22 cellular contexts compared by ENCODE assay signal in genomic region chr4:143390764-143391163, GRCh38. TPM values are rescaled to one million over a fixed set of nuclear protein-coding genes. Genes with fewer than 3 reads are reported as not detected.
A peak's percentile ranks its signal among the peaks of the same experiment; 100 is the strongest.
DNase-seq lines count a peak whose midpoint lies in the region; ATAC-seq, FAIRE-seq and TF ChIP-seq lines count a peak whose summit lies in the region.
"Had no signal": no experiment of that assay in that cellular context is flagged by ENCODE, and none has a peak within 500 bp of the region (broad histone marks: within the 10 kb centered on the region; RNA-seq: fewer than 3 reads in every experiment).

No MANE protein-coding gene starts in this region.

- no TSS peak for BruUV-seq in OCI-LY7 (replicated peaks; lab: Mats Ljungman, UMichigan)

- no CpG with 5 or more reads among the region's 3 CpGs for WGBS in neuronal stem cell (ENCODE audit: extremely low coverage in 2 of 2, insufficient read length in 2 of 2, insufficient replicate concordance in 1 of 2), 2 donors

- intact Hi-C loops in OCI-LY7 (cut with micrococcal nuclease; ENCODE audit: unreplicated experiment), result loop anchor here (1.0 to 5.0 kb wide), 4 partner anchors 9 to 53 kb away; partner anchors contain the start of gene GAB1
- intact Hi-C loops in left ventricle myocardium inferior (cut with micrococcal nuclease), result no loop called here

- no peaks in the 10 kb centered on the region for H3K9me2 ChIP-seq in OCI-LY7 (ENCODE audit: insufficient read depth, low read length)

- no peaks in the 10 kb centered on the region for H3K79me1 ChIP-seq in neuronal stem cell (ENCODE audit: low read depth, low read length)

- H2BK12ac ChIP-seq in neuronal stem cell (ENCODE audit: low read length), result no peak overlapping the region

- no peak for TF ChIP-seq POLR2A in GM12892 (IDR thresholded peaks at IDR 0.05; ENCODE audit: low read depth, low read length)

- no peak overlapping the region for H4K8ac ChIP-seq in neuronal stem cell (ENCODE audit: low read depth, low read length)

- POLR2A ChIA-PET in OCI-LY7 (lab: Charles Lee), result interaction anchor here (0.6 to 11.5 kb wide), 17 partner anchors 12 to 637 kb away, joined by 3 to 364 read pairs (median 7); partner anchors contain the start of gene GAB1

- CTCF ChIA-PET in OCI-LY7 (lab: Charles Lee; ENCODE audit: unreplicated experiment), result interaction anchor here (0.6 to 2.4 kb wide), 2 partner anchors 14 to 52 kb away, joined by 3 to 14 read pairs; no protein-coding TSS in a partner anchor

- peak overlapping the region; percentile 82 for H3K4me2 ChIP-seq in OCI-LY7 (ENCODE audit: low read length)
- no peak overlapping the region for H3K4me2 ChIP-seq in neuronal stem cell (ENCODE audit: insufficient read depth, low read length, poor library complexity, severe bottlenecking)

- DNase-seq in GM12892 (ENCODE audit: insufficient read length) (no peak), OCI-LY7 (ENCODE audit: low spot score) (peak; percentile 84), left ventricle myocardium inferior (no peak), retina (peak; percentile 23), COR-L47 (lab: John Stamatoyannopoulos, UW) (no peak), neuronal stem cell (ENCODE audit: low spot score) (no peak)
- DNase-seq: activated CD4-positive, alpha-beta T cell treated with anti-CD3 and anti-CD28 coated beads, Interleukin-2, amount 10 ng/mL, durations not matched to agents 7 days and 5 days; activated T-cell treated with anti-CD3 and anti-CD28 coated beads, Interleukin-2, amount 50 U/mL, for 24 hours; Caco-2; central memory CD4-positive, alpha-beta T cell; endodermal cell; foreskin fibroblast; KBM-7; NCI-H1417; SHP77; stimulated activated CD4-positive, alpha-beta T cell treated with anti-CD3 and anti-CD28 coated beads, Interleukin-2, amount 100 ng/mL, for 24 hours; stimulated activated CD8-positive, alpha-beta memory T cell treated with anti-CD3 and anti-CD28 coated beads, Interleukin-4, amount 100 ng/mL, for 48 hours had no signal

- no peak overlapping the region for H2BK120ac ChIP-seq in neuronal stem cell (ENCODE audit: low read depth, low read length)

- H3K14ac ChIP-seq in neuronal stem cell (ENCODE audit: low read length), result no peak overlapping the region

- H3K27ac ChIP-seq in OCI-LY7 (ENCODE audit: low read depth, low read length, poor library complexity, severe bottlenecking), result peak overlapping the region; percentile 96
- H3K27ac ChIP-seq in left ventricle myocardium inferior (replicated peaks), result peak overlapping the region; percentile 71
- H3K27ac ChIP-seq in neuronal stem cell (replicated peaks; ENCODE audit: low read length), result no peak overlapping the region
- H3K27ac ChIP-seq: prostate gland had no signal

- no peaks in the 10 kb centered on the region for H3K27me3 ChIP-seq in left ventricle myocardium inferior (ENCODE audit: low read depth)
- H3K27me3 ChIP-seq in neuronal stem cell (ENCODE audit: control insufficient read depth in 3 of 3, insufficient read depth in 3 of 3, low read depth in 1 of 3, low read length in 3 of 3), result no peaks in the 10 kb centered on the region
- H3K27me3 ChIP-seq: tibial nerve had no signal

- H3K9me3 ChIP-seq in OCI-LY7 (ENCODE audit: low read length) (no peaks in the 10 kb centered on the region), left ventricle myocardium inferior (replicated peaks) (no peaks in the 10 kb centered on the region), neuronal stem cell (replicated peaks in 1 of 2; ENCODE audit: control insufficient read depth in 2 of 2, insufficient read depth in 1 of 2, low read depth in 1 of 2, low read length in 2 of 2) (no peaks in the 10 kb centered on the region)
- H3K9me3 ChIP-seq: Caco-2, HAP-1, prostate gland, tibial nerve had no signal

- H3K4me1 ChIP-seq in OCI-LY7 (ENCODE audit: insufficient read depth, low read length, poor library complexity, severe bottlenecking) (peaks cover 79% of the 10 kb centered on the region), left ventricle myocardium inferior (peaks cover 97% of the 10 kb centered on the region), neuronal stem cell (ENCODE audit: control insufficient read depth in 2 of 2, insufficient read depth in 1 of 2, low read depth in 1 of 2, low read length in 2 of 2) (peaks cover 4 to 7% of the 10 kb centered on the region in 2 donors)
- H3K4me1 ChIP-seq: HAP-1, prostate gland had no signal

- H3K4ac ChIP-seq in neuronal stem cell (ENCODE audit: low read length), result no peak overlapping the region

- no peak overlapping the region for H2AK5ac ChIP-seq in neuronal stem cell (ENCODE audit: low read depth, low read length)

- ATAC-seq in HG02642 (IDR thresholded peaks at IDR 0.05; ENCODE audit: poor library complexity, unreplicated experiment), result no peak
- no peak for ATAC-seq in GM19324 (IDR thresholded peaks at IDR 0.05; ENCODE audit: low FRiP score, unreplicated experiment)

- H2AFZ ChIP-seq in OCI-LY7 (ENCODE audit: low read length) (peak overlapping the region; percentile 31; the same call in 1 of the 2 replicates), neuronal stem cell (ENCODE audit: low read length) (no peak overlapping the region)

- H3K36me3 ChIP-seq in OCI-LY7 (ENCODE audit: insufficient read depth, low read length) (peaks cover 14% of the 10 kb centered on the region), left ventricle myocardium inferior (no peaks in the 10 kb centered on the region), neuronal stem cell (replicated peaks in 1 of 2; ENCODE audit: control insufficient read depth in 2 of 2, insufficient read depth in 2 of 2, low read length in 2 of 2) (no peaks in the 10 kb centered on the region)
- H3K36me3 ChIP-seq: HAP-1, prostate gland, tibial nerve had no signal

- no peak overlapping the region for H3K18ac ChIP-seq in neuronal stem cell (ENCODE audit: low read length)

- no peak overlapping the region for H3K9ac ChIP-seq in neuronal stem cell (ENCODE audit: low read depth, low read length, poor library complexity)

- peak; percentile 5 for FAIRE-seq in GM12892 (lab: Jason Lieb, UNC)

- H4K20me1 ChIP-seq in OCI-LY7 (ENCODE audit: insufficient read depth, low read length), result no peaks in the 10 kb centered on the region

- no peak overlapping the region for H2BK15ac ChIP-seq in neuronal stem cell (ENCODE audit: low read length)

- H3K79me2 ChIP-seq in OCI-LY7 (ENCODE audit: insufficient read depth, low read depth, low read length), result peaks cover 98% of the 10 kb centered on the region

- no peak for TF ChIP-seq CTCF in OCI-LY7 (conservative IDR thresholded peaks at IDR 0.05; ENCODE audit: low read length)
- TF ChIP-seq CTCF in left ventricle myocardium inferior (IDR thresholded peaks at IDR 0.05; ENCODE audit: borderline replicate concordance), result no peak

- H3K4me3 ChIP-seq in OCI-LY7 (ENCODE audit: low read depth, low read length, poor library complexity, severe bottlenecking) (peak overlapping the region; percentile 77), left ventricle myocardium inferior (no peak overlapping the region), neuronal stem cell (ENCODE audit: low read length in 2 of 2) (no peak overlapping the region)
- H3K4me3 ChIP-seq: HAP-1, prostate gland, tibial nerve had no signal

- no peak overlapping the region for H2BK5ac ChIP-seq in neuronal stem cell (ENCODE audit: low read length)

- H4K91ac ChIP-seq in neuronal stem cell (ENCODE audit: low read depth, low read length, poor library complexity), result no peak overlapping the region

- H3K23ac ChIP-seq in neuronal stem cell (ENCODE audit: low read depth, low read length, poor library complexity), result no peak overlapping the region

RNA-seq across cellular contexts. Expression of gene GAB1, which starts 54.1 kb away (rescaled TPM):
- 1.8 TPM for polyA plus RNA-seq in GM12892 (2012; ENCODE audit: missing spikeins)
- 42.6 and 43.5 TPM in 2 replicates for total RNA-seq in OCI-LY7 (2014; rRNA removed; shearing (Covaris generic))
- total RNA-seq in OCI-LY7 (2022) (99.3 and 106 TPM in 2 replicates), left ventricle myocardium inferior (87.1 TPM)
- polyA plus RNA-seq in neuronal stem cell (2013, experiment 1 of 2), result 19.3 TPM
- 21.3 TPM for polyA plus RNA-seq in neuronal stem cell (2013, experiment 2 of 2)

Comparison
In these comparisons a context has a peak if more than half of its experiments do, and no peak if none do; other contexts are left out.
1. DNase-seq: peak in OCI-LY7 (single experiment) and retina (single experiment); none in GM12892 (single experiment), left ventricle myocardium inferior (single experiment), COR-L47 (single experiment) and neuronal stem cell (single experiment).